Comparison of ENCODE assay signal across 8 cellular contexts in the genomic region with DNA sequence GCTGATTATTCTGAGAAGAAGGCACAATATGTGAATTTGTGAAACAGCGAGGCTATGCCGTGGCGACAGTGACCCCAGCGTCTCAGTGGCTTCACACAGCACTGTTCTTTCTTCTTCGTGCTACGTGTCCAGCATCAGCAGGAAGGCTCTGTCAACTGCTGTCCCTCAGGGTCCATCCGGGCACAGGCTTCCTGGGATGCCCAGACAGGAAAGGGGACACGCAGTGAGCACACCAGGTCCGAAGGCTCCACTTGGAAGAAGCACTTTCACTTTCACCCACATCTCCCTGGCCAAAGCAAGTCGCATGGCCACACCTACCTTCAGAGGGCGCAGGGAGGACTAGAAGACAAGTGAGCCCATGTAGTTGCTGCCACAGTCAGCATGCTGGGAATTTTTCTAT. TPM values are rescaled to one million over a fixed set of nuclear protein-coding genes. Genes with fewer than 3 reads are reported as not detected.
DNase-seq lines count a peak whose midpoint lies in the region; ATAC-seq, FAIRE-seq and TF ChIP-seq lines count a peak whose summit lies in the region.

No MANE protein-coding gene starts in this region.

- H3K23ac ChIP-seq in H1 (ENCODE audit: insufficient read length): no peak overlapping the region

- H3K4me1 ChIP-seq in H1 (replicated peaks in 1 of 4; ENCODE audit: control insufficient read depth in 3 of 4, insufficient read depth in 4 of 4, low read length in 3 of 4) (0 out of 7 replicates have a peak, but pooled peaks cover 0 to 2% (median 0%) of the 10 kb centered on the region in 4 experiments), psoas muscle (peaks cover 13% of the 10 kb centered on the region)

- H3K23me2 ChIP-seq in H1 (ENCODE audit: low read depth, low read length): no peaks in the 10 kb centered on the region

- CTCF ChIA-PET in H1 (lab: Charles Lee; ENCODE audit: partially characterized antibody): no interaction called here

- H2AFZ ChIP-seq in H1 (ENCODE audit: low read length): peak overlapping the region; percentile 84; the same call in 1 of the 2 replicates

- no peak for FAIRE-seq in H1 (lab: Jason Lieb, UNC)

- intact Hi-C loops in psoas muscle (cut with DNase I): loop anchor here in 1 of 2 donors (5.0 to 10.0 kb wide), 4 partner anchors 41 to 509 kb away; no protein-coding TSS in a partner anchor

- H3K27me3 ChIP-seq in H1 (replicated peaks in 1 of 4; ENCODE audit: control insufficient read depth in 3 of 4, extremely low read depth in 1 of 4, insufficient read depth in 3 of 4, low read length in 3 of 4): no peaks in the 10 kb centered on the region
- H3K27me3 ChIP-seq in psoas muscle (ENCODE audit: insufficient read depth in 3 of 3, low read length in 2 of 3): peaks cover 0 to 1% (median 0%) of the 10 kb centered on the region in 3 donors

- H3K9ac ChIP-seq in H1 (replicated peaks in 1 of 4; ENCODE audit: extremely low read depth in 1 of 4, low read depth in 3 of 4, low read length in 3 of 4): no peak overlapping the region

- no peak overlapping the region for H3K56ac ChIP-seq in H1 (replicated peaks; ENCODE audit: insufficient read length, low read depth, low read length)

- H3K79me1 ChIP-seq in H1 (ENCODE audit: low read depth, low read length): no peaks in the 10 kb centered on the region

- no peak overlapping the region for H4K91ac ChIP-seq in H1 (replicated peaks; ENCODE audit: insufficient read length, low read length)

- no peak overlapping the region for H3K18ac ChIP-seq in H1 (ENCODE audit: extremely low read depth, low read length)

- no peak overlapping the region for H3K14ac ChIP-seq in H1 (ENCODE audit: insufficient read length)

- no peak overlapping the region for H2AK5ac ChIP-seq in H1 (ENCODE audit: low read depth, low read length)

- no peak for TF ChIP-seq EP300 in H1 (IDR thresholded peaks at IDR 0.05; ENCODE audit: borderline replicate concordance in 1 of 2, low read depth in 2 of 2, low read length in 2 of 2)

- no peak overlapping the region for H2BK20ac ChIP-seq in H1 (ENCODE audit: low read length)

- no peak overlapping the region for H2BK5ac ChIP-seq in H1 (ENCODE audit: low read depth, low read length)

- TF ChIP-seq CTCF in H1 (IDR thresholded peaks at IDR 0.05; ENCODE audit: control extremely low read depth in 1 of 3, insufficient read depth in 1 of 3, low read depth in 1 of 3, low read length in 3 of 3) (no peak), psoas muscle (IDR thresholded peaks at IDR 0.05) (peak; percentile 19)

- no peak overlapping the region for H3K4me3 ChIP-seq in H1 (ENCODE audit: extremely low read depth in 1 of 4, insufficient read depth in 2 of 4, low read depth in 3 of 4, low read length in 4 of 4)
- H3K4me3 ChIP-seq in psoas muscle: peak overlapping the region; percentile 61

- no peak overlapping the region for H3K4me2 ChIP-seq in H1 (ENCODE audit: insufficient read depth in 1 of 2, low read depth in 2 of 2, low read length in 2 of 2)

- peak overlapping the region; percentile 53; the same call in 1 of the 2 replicates for H4K8ac ChIP-seq in H1 (ENCODE audit: extremely low read depth, insufficient read depth, low read length)

- no peaks in the 10 kb centered on the region for H3K79me2 ChIP-seq in H1 (ENCODE audit: control insufficient read depth in 1 of 2, insufficient read depth in 2 of 2, low read length in 2 of 2)

- H2BK120ac ChIP-seq in H1 (replicated peaks; ENCODE audit: low read depth, low read length): no peak overlapping the region

- no peaks in the 10 kb centered on the region for H4K20me1 ChIP-seq in H1 (replicated peaks in 1 of 2; ENCODE audit: control insufficient read depth in 1 of 2, insufficient read depth in 2 of 2, low read length in 2 of 2)

- H3K9me3 ChIP-seq in H1 (ENCODE audit: insufficient read depth in 2 of 2, low read depth in 1 of 2, low read length in 1 of 2) (no peaks in the 10 kb centered on the region), psoas muscle (no peaks in the 10 kb centered on the region)

- TF ChIP-seq RAD21 in H1 (IDR thresholded peaks at IDR 0.05 in 1 of 2, conservative IDR thresholded peaks at IDR 0.05 in 1 of 2; ENCODE audit: low read depth in 2 of 2, low read length in 2 of 2): no peak

- no peaks in the 10 kb centered on the region for H3K36me3 ChIP-seq in H1 (ENCODE audit: control insufficient read depth in 2 of 4, insufficient read depth in 4 of 4, low read length in 3 of 4)
- no peaks in the 10 kb centered on the region for H3K36me3 ChIP-seq in psoas muscle (ENCODE audit: insufficient read depth in 1 of 2, low read depth in 1 of 2)

- no peak for TF ChIP-seq POLR2A in H1 (IDR thresholded peaks at IDR 0.05; ENCODE audit: control extremely low read depth in 1 of 2, low read depth in 2 of 2, low read length in 2 of 2)

- H3K27ac ChIP-seq in H1 (ENCODE audit: low read depth, low read length) (no peak overlapping the region), psoas muscle (peak overlapping the region; percentile 28)

- no peak overlapping the region for H4K5ac ChIP-seq in H1 (ENCODE audit: insufficient read length, low read depth, low read length)

- peak; percentile 8 for DNase-seq in activated naive CD4-positive, alpha-beta T cell treated with Interleukin-2 at 50 U/mL for 16 hours
- no peak for DNase-seq in activated naive CD4-positive, alpha-beta T cell treated with anti-CD3 and anti-CD28 coated beads, Interleukin-2, amount 50 U/mL, for 16 hours
- DNase-seq in KG1 (lab: John Stamatoyannopoulos, UW) (peak; percentile 42), SW480 (ENCODE audit: low spot score) (peak; percentile 2), H1 (ENCODE audit: low read depth in 1 of 2, low spot score in 2 of 2) (no peak), psoas muscle (peak; percentile 35 to 63), retina (no peak)

- no peak overlapping the region for H2BK12ac ChIP-seq in H1 (ENCODE audit: low read depth, low read length)

- POLR2A ChIA-PET in H1 (lab: Charles Lee; ENCODE audit: partially characterized antibody): no interaction called here

- ATAC-seq in psoas muscle: peak; percentile 76 to 84 (median 80)
- no peak for ATAC-seq in GM21717 (IDR thresholded peaks at IDR 0.05; ENCODE audit: unreplicated experiment)

- 92% methylated on average over 11 of the region's 11 CpGs; no CpG with 5 or more reads in 1 of the 2 experiments for WGBS in H1 (ENCODE audit: extremely low coverage in 1 of 2, insufficient coverage in 1 of 2, insufficient read length in 1 of 2, insufficient replicate concordance in 2 of 2, low coverage in 1 of 2, low lambda C conversion rate in 2 of 2, missing lambda C conversion rate in 1 of 2), 2 experiments
- WGBS in psoas muscle, 3 donors: 18 to 32% (median 18%) methylated on average over 11 of the region's 11 CpGs

- 0 out of 2 replicates have a peak overlapping the region, but pooled peaks have one; percentile 53 for H2BK15ac ChIP-seq in H1 (ENCODE audit: low read length)

- H3K4ac ChIP-seq in H1 (replicated peaks; ENCODE audit: insufficient read length, low read depth, low read length): no peak overlapping the region

TF ChIP-seq in H1, 55 proteins besides CTCF, POLR2A, EP300 and RAD21:
- TF ChIP-seq NRF1 (IDR thresholded peaks at IDR 0.05; ENCODE audit: low read depth, low read length) (no peak), BACH1 (IDR thresholded peaks at IDR 0.05; ENCODE audit: low read length) (no peak), RNF2 (IDR thresholded peaks at IDR 0.05; ENCODE audit: borderline replicate concordance, low read depth, low read length, missing control alignments, poor library complexity, severe bottlenecking) (no peak), KDM1A (IDR thresholded peaks at IDR 0.05; ENCODE audit: borderline replicate concordance, low read length) (no peak), TCF12 (IDR thresholded peaks at IDR 0.05; ENCODE audit: low read depth, low read length) (no peak), TBP (IDR thresholded peaks at IDR 0.05; ENCODE audit: low read depth, low read length) (no peak), SAP30 (IDR thresholded peaks at IDR 0.05; ENCODE audit: insufficient read depth, insufficient replicate concordance, low read length) (no peak), CBX5 (IDR thresholded peaks at IDR 0.05; ENCODE audit: low read depth, low read length) (no peak), BRCA1 (IDR thresholded peaks at IDR 0.05; ENCODE audit: low read depth, low read length) (no peak), RFX5 (IDR thresholded peaks at IDR 0.05; ENCODE audit: borderline replicate concordance, low read depth, low read length) (no peak), SP2 (IDR thresholded peaks at IDR 0.05; ENCODE audit: low read length) (no peak), GTF2F1 (IDR thresholded peaks at IDR 0.05; ENCODE audit: borderline replicate concordance, low read depth, low read length) (no peak), YY1 (IDR thresholded peaks at IDR 0.05; ENCODE audit: low read depth, low read length) (no peak), POLR2AphosphoS5 (IDR thresholded peaks at IDR 0.05; ENCODE audit: low read depth, low read length) (no peak), PHF8 (conservative IDR thresholded peaks at IDR 0.05; ENCODE audit: low read depth, low read length) (no peak)
TF ChIP-seq in H1: peak in this region for 0.

RNA-seq across cellular contexts. Expression of gene PTGR3, which starts 47.3 kb away (rescaled TPM):
- 3.6 and 3.9 TPM in 2 replicates for total RNA-seq in H1 (2021; fragmentation: NEBNext Ultra II Directional; extraction: Animal tissue kit (Norgen Biotek cat#: 25700))
- polyA plus RNA-seq in H1 (2011; rRNA removed) (2.0 and 2.8 TPM in 2 replicates), psoas muscle (10 to 100 TPM; 20.6 to 31.7 (median 23.6) TPM)
- polyA plus RNA-seq in H1 (2011; cell fraction: cytosol; rRNA removed): 3.3 TPM
- polyA plus RNA-seq in H1 (2011; cell fraction: nucleus; rRNA removed): 7.5 TPM
- polyA plus RNA-seq in H1 (2012, experiment 1 of 2): 2.7 to 4.5 TPM (median 4.3 TPM) in 4 replicates
- polyA plus RNA-seq in H1 (2012, experiment 2 of 2): 1.3 TPM
- 1.7 TPM for polyA plus RNA-seq in H1 (2013, experiment 1 of 2)
- 2.2 TPM for polyA plus RNA-seq in H1 (2013, experiment 2 of 2)
- 3.8 and 5.7 TPM in 2 replicates for polyA minus RNA-seq in H1 (2011; rRNA and poly(A)+ RNA removed)
- polyA minus RNA-seq in H1 (2011; cell fraction: cytosol; rRNA and poly(A)+ RNA removed): 5.7 TPM
- 5.0 TPM for polyA minus RNA-seq in H1 (2011; cell fraction: nucleus; rRNA and poly(A)+ RNA removed)
- 10 to 100 TPM; 29.0 to 66.4 (median 52.8) TPM for total RNA-seq in psoas muscle

RNA-seq across cellular contexts. Expression of gene TSHZ1, which starts 49.0 kb away (rescaled TPM):
- 0.25 and 0.32 TPM in 2 replicates for total RNA-seq in H1 (2021; fragmentation: NEBNext Ultra II Directional; extraction: Animal tissue kit (Norgen Biotek cat#: 25700))
- polyA plus RNA-seq in H1 (2011; rRNA removed): 0.03 and 0.06 TPM in 2 replicates
- 0.08 TPM for polyA plus RNA-seq in H1 (2011; cell fraction: cytosol; rRNA removed)
- 0.11 TPM for polyA plus RNA-seq in H1 (2011; cell fraction: nucleus; rRNA removed)
- 0.08 to 0.22 TPM (median 0.13 TPM) in 4 replicates for polyA plus RNA-seq in H1 (2012, experiment 1 of 2)
- polyA plus RNA-seq in H1 (2012, experiment 2 of 2): 0.05 TPM
- polyA plus RNA-seq in H1 (2013, experiment 1 of 2): 0.24 TPM
- polyA plus RNA-seq in H1 (2013, experiment 2 of 2): 0.20 TPM
- 0.07 and 0.09 TPM in 2 replicates for polyA minus RNA-seq in H1 (2011; rRNA and poly(A)+ RNA removed)
- polyA minus RNA-seq in H1 (2011; cell fraction: cytosol; rRNA and poly(A)+ RNA removed): 0.22 TPM
- polyA minus RNA-seq in H1 (2011; cell fraction: nucleus; rRNA and poly(A)+ RNA removed): 0.20 TPM
- 1 to 10 TPM; 7.8 to 9.9 (median 9.8) TPM for total RNA-seq in psoas muscle
- polyA plus RNA-seq in psoas muscle: 10 to 100 TPM in 1 of 3 donors, 1 to 10 TPM in 2; 2.0 to 10.5 (median 3.2) TPM

Comparison
In these comparisons a context has a peak if more than half of its experiments do, and no peak if none do; other contexts are left out.
1. DNase-seq: peak in activated naive CD4-positive, alpha-beta T cell treated with Interleukin-2 at 50 U/mL for 16 hours (single experiment), KG1 (single experiment), SW480 (single experiment) and psoas muscle (2 of 2); none in activated naive CD4-positive, alpha-beta T cell treated with anti-CD3 and anti-CD28 coated beads, Interleukin-2, amount 50 U/mL, for 16 hours (single experiment), H1 (0 of 2) and retina (single experiment).